28 cellular contexts compared by ENCODE assay signal in genomic region chrX:11968470-11968869, GRCh38.
DNase-seq lines count a peak whose midpoint lies in the region; ATAC-seq, FAIRE-seq and TF ChIP-seq lines count a peak whose summit lies in the region.
"Had no signal": no experiment of that assay in that cellular context is flagged by ENCODE, and none has a peak within 500 bp of the region (broad histone marks: within the 10 kb centered on the region; RNA-seq: fewer than 3 reads in every experiment).

No MANE protein-coding gene starts in this region.

- H3K9me3 ChIP-seq in HepG2 (ENCODE audit: low read length): no peaks in the 10 kb centered on the region
- H3K9me3 ChIP-seq in right lobe of liver: no peaks in the 10 kb centered on the region
- H3K9me3 ChIP-seq in RWPE2 (ENCODE audit: severe bottlenecking): no peaks in the 10 kb centered on the region
- H3K9me3 ChIP-seq: colonic mucosa, left lung, mucosa of descending colon, neutrophil, right atrium auricular region, thyroid gland had no signal

- FAIRE-seq in HepG2 (lab: Jason Lieb, UNC): no peak
- FAIRE-seq: endometrium, H1 had no signal

- no peak overlapping the region for H3K27ac Mint-ChIP-seq in natural killer cell treated with Interleukin-12 subunit alpha and Interleukin-12 subunit beta and Interleukin-15 and Interleukin-18, amount 100 ng/mL, for 72 hours
- no peak overlapping the region for H3K27ac Mint-ChIP-seq in activated CD4-positive, alpha-beta T cell treated with anti-CD3 and anti-CD28 coated beads, Interleukin-2, amount 10 ng/mL, durations not matched to agents 24 days and 14 days
- H3K27ac Mint-ChIP-seq: activated CD8-positive, alpha-beta T cell treated with anti-CD3 and anti-CD28 coated beads for 36 hours; CD4-positive, alpha-beta T cell; stimulated activated naive B cell treated with anti-CD40 and anti-IgM and Interleukin-4, amounts not matched to agents 10 μg/mL and 1 μg/mL and 100 μg/mL, for 72 hours; T-helper 17 cell had no signal

- H3K9me3 Mint-ChIP-seq in natural killer cell treated with Interleukin-12 subunit alpha and Interleukin-12 subunit beta and Interleukin-15 and Interleukin-18, amount 100 ng/mL, for 72 hours: no peaks in the 10 kb centered on the region
- no peaks in the 10 kb centered on the region for H3K9me3 Mint-ChIP-seq in activated CD4-positive, alpha-beta T cell treated with anti-CD3 and anti-CD28 coated beads, Interleukin-2, amount 10 ng/mL, durations not matched to agents 24 days and 14 days
- H3K9me3 Mint-ChIP-seq: activated CD8-positive, alpha-beta T cell treated with anti-CD3 and anti-CD28 coated beads for 36 hours; CD4-positive, alpha-beta T cell; stimulated activated naive B cell treated with anti-CD40 and anti-IgM and Interleukin-4, amounts not matched to agents 10 μg/mL and 1 μg/mL and 100 μg/mL, for 72 hours had no signal

- no peaks in the 10 kb centered on the region for H3K4me1 Mint-ChIP-seq in natural killer cell treated with Interleukin-12 subunit alpha and Interleukin-12 subunit beta and Interleukin-15 and Interleukin-18, amount 100 ng/mL, for 72 hours (ENCODE audit: low read depth in 2 of 2)
- no peaks in the 10 kb centered on the region for H3K4me1 Mint-ChIP-seq in activated CD4-positive, alpha-beta T cell treated with anti-CD3 and anti-CD28 coated beads, Interleukin-2, amount 10 ng/mL, durations not matched to agents 24 days and 14 days
- H3K4me1 Mint-ChIP-seq: stimulated activated naive B cell treated with anti-CD40 and anti-IgM and Interleukin-4, amounts not matched to agents 10 μg/mL and 1 μg/mL and 100 μg/mL, for 72 hours; T-helper 17 cell had no signal

- TF ChIP-seq RAD21 in HepG2 (CRISPR knock-in tag; IDR thresholded peaks at IDR 0.05): no peak

- DNase-seq in HepG2 (ENCODE audit: low spot score) (peak; percentile 1), right lobe of liver (no peak), RWPE2 (ENCODE audit: low spot score) (no peak), islet precursor cell (peak; percentile 76), NCI-H446 treated with DMSO at 0.1 percent for 48 hours (lab: John Stamatoyannopoulos, UW) (no peak)
- no peak for DNase-seq in natural killer cell treated with Interleukin-12 subunit alpha and Interleukin-12 subunit beta and Interleukin-15 and Interleukin-18, amount 100 ng/mL, for 72 hours (ENCODE audit: low spot score)
- DNase-seq in activated CD4-positive, alpha-beta T cell treated with anti-CD3 and anti-CD28 coated beads, Interleukin-2, amount 10 ng/mL, durations not matched to agents 24 days and 14 days: no peak
- DNase-seq: activated CD8-positive, alpha-beta T cell treated with anti-CD3 and anti-CD28 coated beads for 36 hours; activated naive CD4-positive, alpha-beta T cell treated with anti-CD3 and anti-CD28 coated beads, Interleukin-2, amount 50 U/mL, for 16 hours; activated T-cell treated with anti-CD3 and anti-CD28 coated beads, Interleukin-2, amount 50 U/mL, for 48 hours; CD4-positive, alpha-beta T cell; colonic mucosa; foreskin melanocyte; KG1; left lung; mucosa of descending colon; NCI-H1105; Right ventricle myocardium superior; stimulated activated naive B cell treated with anti-CD40 and anti-IgM and Interleukin-4, amounts not matched to agents 10 μg/mL and 1 μg/mL and 100 μg/mL, for 72 hours; T-helper 17 cell; thyroid gland; WERI-Rb-1 had no signal

- BruUV-seq in HepG2 (replicated peaks; lab: Mats Ljungman, UMichigan): no TSS peak

- ATAC-seq in HepG2 (no peak), right lobe of liver (no peak), RWPE2 (ENCODE audit: low read depth) (peak; percentile 90), GM21515 (IDR thresholded peaks at IDR 0.05; ENCODE audit: unreplicated experiment) (no peak)
- no peak for ATAC-seq in natural killer cell treated with Interleukin-12 subunit alpha and Interleukin-12 subunit beta and Interleukin-15 and Interleukin-18, amount 100 ng/mL, for 72 hours
- ATAC-seq: activated CD8-positive, alpha-beta T cell treated with anti-CD3 and anti-CD28 coated beads for 36 hours; left lung; mucosa of descending colon; stimulated activated naive B cell treated with anti-CD40 and anti-IgM and Interleukin-4, amounts not matched to agents 10 μg/mL and 1 μg/mL and 100 μg/mL, for 72 hours; T-helper 17 cell had no signal

- no peaks in the 10 kb centered on the region for H3K27me3 ChIP-seq in HepG2 (ENCODE audit: control insufficient read depth in 1 of 2, insufficient read depth in 2 of 2, low read length in 2 of 2)
- no peaks in the 10 kb centered on the region for H3K27me3 ChIP-seq in right lobe of liver
- no peaks in the 10 kb centered on the region for H3K27me3 ChIP-seq in RWPE2 (ENCODE audit: insufficient read depth, poor library complexity, severe bottlenecking)
- H3K27me3 ChIP-seq: colonic mucosa, left lung, neutrophil, right atrium auricular region, thyroid gland had no signal

- H3K36me3 ChIP-seq in HepG2 (replicated peaks in 1 of 2; ENCODE audit: control insufficient read depth in 1 of 2, insufficient read depth in 2 of 2, low read length in 2 of 2) (no peaks in the 10 kb centered on the region), right lobe of liver (no peaks in the 10 kb centered on the region), RWPE2 (ENCODE audit: low read depth) (no peaks in the 10 kb centered on the region)
- H3K36me3 ChIP-seq: colonic mucosa, left lung, neutrophil, right atrium auricular region, thyroid gland, WERI-Rb-1 had no signal

- TF ChIP-seq CTCF in HepG2 (CRISPR knock-in tag; IDR thresholded peaks at IDR 0.05) (no peak), right lobe of liver (IDR thresholded peaks at IDR 0.05) (no peak), RWPE2 (IDR thresholded peaks at IDR 0.05; ENCODE audit: poor library complexity, severe bottlenecking) (no peak)

- H2AFZ ChIP-seq in HepG2 (ENCODE audit: low read length): no peak overlapping the region

- no peak overlapping the region for H3K27ac ChIP-seq in HepG2 (ENCODE audit: extremely low read length, insufficient read depth, low read length)
- no peak overlapping the region for H3K27ac ChIP-seq in right lobe of liver
- H3K27ac ChIP-seq in RWPE2 (ENCODE audit: poor library complexity, severe bottlenecking): peak overlapping the region; percentile 60
- H3K27ac ChIP-seq: colonic mucosa, HL-60, left lung, neutrophil, right atrium auricular region, thyroid gland, WERI-Rb-1 had no signal

- intact Hi-C loops in HepG2 (cut with micrococcal nuclease; ENCODE audit: unreplicated experiment): no loop called here
- intact Hi-C loops in right lobe of liver (cut with DNase I): no loop called here
- intact Hi-C loops in activated CD4-positive, alpha-beta T cell treated with anti-CD3 and anti-CD28 coated beads, Interleukin-2, amount 10 ng/mL, durations not matched to agents 24 days and 14 days (cut with micrococcal nuclease): no loop called here

- in situ Hi-C loops in HepG2 (cut with HindIII; ENCODE audit: extremely low pct_ligation_motif_present, low pct_unique_long_range_greater_than_20kb): no loop called here

- no peaks in the 10 kb centered on the region for H3K79me2 ChIP-seq in HepG2 (ENCODE audit: insufficient read depth, low read length)

- no peaks in the 10 kb centered on the region for H3K4me1 ChIP-seq in HepG2 (ENCODE audit: insufficient read depth, low read length)
- no peaks in the 10 kb centered on the region for H3K4me1 ChIP-seq in right lobe of liver
- peaks cover 7% of the 10 kb centered on the region for H3K4me1 ChIP-seq in RWPE2 (ENCODE audit: insufficient read depth, poor library complexity, severe bottlenecking)
- H3K4me1 ChIP-seq: colonic mucosa, left lung, right atrium auricular region, thyroid gland had no signal

- H4K20me1 ChIP-seq in HepG2 (ENCODE audit: insufficient read depth, low read length): no peaks in the 10 kb centered on the region

- 5% methylated on average over 5 of the region's 5 CpGs for WGBS in HepG2 (ENCODE audit: low lambda C conversion rate)
- WGBS in right lobe of liver (ENCODE audit: insufficient coverage, low coverage, low lambda C conversion rate, missing lambda C conversion rate): 24% methylated on average over 5 of the region's 5 CpGs

- H3K9ac ChIP-seq in HepG2 (ENCODE audit: insufficient read depth, low read depth, low read length): no peak overlapping the region

- H3K4me3 Mint-ChIP-seq in natural killer cell treated with Interleukin-12 subunit alpha and Interleukin-12 subunit beta and Interleukin-15 and Interleukin-18, amount 100 ng/mL, for 72 hours: no peak overlapping the region
- H3K4me3 Mint-ChIP-seq in activated CD4-positive, alpha-beta T cell treated with anti-CD3 and anti-CD28 coated beads, Interleukin-2, amount 10 ng/mL, durations not matched to agents 24 days and 14 days: no peak overlapping the region
- H3K4me3 Mint-ChIP-seq: activated CD8-positive, alpha-beta T cell treated with anti-CD3 and anti-CD28 coated beads for 36 hours; CD4-positive, alpha-beta T cell; stimulated activated naive B cell treated with anti-CD40 and anti-IgM and Interleukin-4, amounts not matched to agents 10 μg/mL and 1 μg/mL and 100 μg/mL, for 72 hours; T-helper 17 cell had no signal

- H3K4me3 ChIP-seq in HepG2 (replicated peaks in 1 of 3; ENCODE audit: insufficient read depth in 1 of 3, low read depth in 2 of 3, low read length in 3 of 3) (no peak overlapping the region), right lobe of liver (no peak overlapping the region), RWPE2 (ENCODE audit: severe bottlenecking) (no peak overlapping the region)
- H3K4me3 ChIP-seq: colonic mucosa, left lung, mucosa of descending colon, right atrium auricular region, thyroid gland had no signal

- no peak for TF ChIP-seq EP300 in HepG2 (IDR thresholded peaks at IDR 0.05; ENCODE audit: low read depth in 2 of 2, low read length in 2 of 2)
- no peak for TF ChIP-seq EP300 in HepG2 (CRISPR knock-in tag; IDR thresholded peaks at IDR 0.05; ENCODE audit: borderline replicate concordance)

- H3K27me3 Mint-ChIP-seq in natural killer cell treated with Interleukin-12 subunit alpha and Interleukin-12 subunit beta and Interleukin-15 and Interleukin-18, amount 100 ng/mL, for 72 hours: peaks cover 0 to 2% of the 10 kb centered on the region in 2 donors
- H3K27me3 Mint-ChIP-seq in activated CD4-positive, alpha-beta T cell treated with anti-CD3 and anti-CD28 coated beads, Interleukin-2, amount 10 ng/mL, durations not matched to agents 24 days and 14 days: no peaks in the 10 kb centered on the region

- no peaks in the 10 kb centered on the region for H3K36me3 Mint-ChIP-seq in natural killer cell treated with Interleukin-12 subunit alpha and Interleukin-12 subunit beta and Interleukin-15 and Interleukin-18, amount 100 ng/mL, for 72 hours
- no peaks in the 10 kb centered on the region for H3K36me3 Mint-ChIP-seq in activated CD4-positive, alpha-beta T cell treated with anti-CD3 and anti-CD28 coated beads, Interleukin-2, amount 10 ng/mL, durations not matched to agents 24 days and 14 days (ENCODE audit: low read depth)
- H3K36me3 Mint-ChIP-seq: stimulated activated naive B cell treated with anti-CD40 and anti-IgM and Interleukin-4, amounts not matched to agents 10 μg/mL and 1 μg/mL and 100 μg/mL, for 72 hours had no signal

- TF ChIP-seq POLR2A in HepG2 (IDR thresholded peaks at IDR 0.05; ENCODE audit: insufficient read depth in 1 of 2, low read depth in 2 of 2, low read length in 2 of 2) (no peak), right lobe of liver (IDR thresholded peaks at IDR 0.05) (no peak)

- CTCF ChIA-PET in HepG2 (lab: Yijun Ruan, JAX; ENCODE audit: low intra/inter-chr PET ratio, low total read pairs): no interaction called here

- H3K4me2 ChIP-seq in HepG2 (ENCODE audit: low read depth, low read length): no peak overlapping the region

- POLR2A ChIA-PET in HepG2 (lab: Yijun Ruan, JAX): no interaction called here

Comparison
In these comparisons a context has a peak if more than half of its experiments do, and no peak if none do; other contexts are left out.
1. DNase-seq: peak in HepG2 (single experiment) and islet precursor cell (single experiment); none in right lobe of liver (0 of 3), RWPE2 (single experiment), natural killer cell treated with Interleukin-12 subunit alpha and Interleukin-12 subunit beta and Interleukin-15 and Interleukin-18, amount 100 ng/mL, for 72 hours (single experiment), activated CD4-positive, alpha-beta T cell treated with anti-CD3 and anti-CD28 coated beads, Interleukin-2, amount 10 ng/mL, durations not matched to agents 24 days and 14 days (single experiment) and NCI-H446 treated with DMSO at 0.1 percent for 48 hours (single experiment).